Comparison of ENCODE assay signal across 15 cellular contexts in the genomic region with DNA sequence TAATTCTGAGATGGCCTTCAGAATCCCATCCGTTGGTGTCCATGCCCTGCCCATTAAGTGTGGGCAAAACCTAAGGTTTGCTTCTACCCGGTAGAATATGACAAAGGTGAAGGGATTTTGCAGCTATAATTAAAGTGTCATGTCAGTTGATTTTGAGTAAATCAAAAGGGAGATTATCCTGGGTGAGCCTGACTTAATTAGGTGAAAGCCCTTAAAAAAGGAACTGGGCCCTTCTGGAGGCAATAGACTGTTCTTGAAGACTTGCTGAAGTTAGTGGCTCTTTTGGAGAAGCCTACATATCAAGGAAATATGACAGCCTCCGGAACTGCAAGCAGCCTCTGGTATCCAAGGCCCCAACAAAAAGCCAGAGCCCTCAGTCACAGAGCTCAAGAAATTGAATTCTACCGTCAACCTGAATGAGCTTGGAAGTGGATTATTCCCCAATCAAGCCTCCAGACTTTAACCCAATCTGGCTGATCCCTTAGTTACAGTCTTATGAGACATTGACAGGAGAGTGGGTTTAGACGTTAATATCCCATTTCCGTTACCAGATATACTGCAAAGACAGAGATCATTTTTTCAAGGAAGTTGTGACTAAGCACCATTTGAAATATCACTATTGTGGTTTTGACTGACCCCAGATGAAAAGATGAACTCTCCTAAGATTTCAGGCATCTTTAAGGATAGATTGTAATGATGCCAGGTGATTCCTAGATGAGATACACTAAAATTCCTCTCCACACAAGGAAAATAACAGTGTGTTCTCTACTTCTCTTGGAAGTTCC.
"Had no signal": no experiment of that assay in that cellular context is flagged by ENCODE, and none has a peak within 500 bp of the region (broad histone marks: within the 10 kb centered on the region; RNA-seq: fewer than 3 reads in every experiment).

No MANE protein-coding gene starts in this region.

- H3K27ac ChIP-seq: breast epithelium, VCaP had no signal

- ATAC-seq: activated CD8-positive, alpha-beta T cell treated with anti-CD3 and anti-CD28 coated beads for 36 hours; activated T-cell treated with anti-CD3 and anti-CD28 coated beads, Interleukin-2, amount 50 U/mL, for 72 hours; esophagus mucosa; sciatic nerve had no signal

- H3K27me3 ChIP-seq: breast epithelium had no signal

- DNase-seq: activated CD8-positive, alpha-beta memory T cell treated with anti-CD3 and anti-CD28 coated beads, Interleukin-2, amount 50 U/mL, for 4 hours; activated CD8-positive, alpha-beta T cell treated with anti-CD3 and anti-CD28 coated beads for 36 hours; activated gamma-delta T cell treated with Interleukin-2 at 50 U/mL for 16 hours; activated naive CD8-positive, alpha-beta T cell treated with anti-CD3 and anti-CD28 coated beads, Interleukin-2, amount 10 ng/mL, durations not matched to agents 7 days and 5 days; activated T-cell treated with anti-CD3 and anti-CD28 coated beads, Interleukin-2, amount 50 U/mL, for 72 hours; aorta; endodermal cell; mammary epithelial cell; stimulated activated CD4-positive, alpha-beta T cell treated with anti-CD3 and anti-CD28 coated beads, Interleukin-2, amount 100 ng/mL, for 24 hours; stimulated activated naive CD4-positive, alpha-beta T cell; substantia nigra had no signal

- H3K36me3 ChIP-seq: breast epithelium had no signal

- H3K4me1 ChIP-seq: breast epithelium had no signal

- H3K4me3 ChIP-seq: breast epithelium had no signal

- H3K9me3 ChIP-seq: breast epithelium had no signal
